In genomic region chr20:45459606-45460005, GRCh38 we compare ENCODE assay signal across 2 cellular contexts.
TF ChIP-seq lines count a peak whose summit lies in the region.

No MANE protein-coding gene starts in this region.

TF ChIP-seq in SK-N-SH, 30 proteins besides CTCF, POLR2A, EP300 and RAD21:
- TF ChIP-seq, protein P1, sequence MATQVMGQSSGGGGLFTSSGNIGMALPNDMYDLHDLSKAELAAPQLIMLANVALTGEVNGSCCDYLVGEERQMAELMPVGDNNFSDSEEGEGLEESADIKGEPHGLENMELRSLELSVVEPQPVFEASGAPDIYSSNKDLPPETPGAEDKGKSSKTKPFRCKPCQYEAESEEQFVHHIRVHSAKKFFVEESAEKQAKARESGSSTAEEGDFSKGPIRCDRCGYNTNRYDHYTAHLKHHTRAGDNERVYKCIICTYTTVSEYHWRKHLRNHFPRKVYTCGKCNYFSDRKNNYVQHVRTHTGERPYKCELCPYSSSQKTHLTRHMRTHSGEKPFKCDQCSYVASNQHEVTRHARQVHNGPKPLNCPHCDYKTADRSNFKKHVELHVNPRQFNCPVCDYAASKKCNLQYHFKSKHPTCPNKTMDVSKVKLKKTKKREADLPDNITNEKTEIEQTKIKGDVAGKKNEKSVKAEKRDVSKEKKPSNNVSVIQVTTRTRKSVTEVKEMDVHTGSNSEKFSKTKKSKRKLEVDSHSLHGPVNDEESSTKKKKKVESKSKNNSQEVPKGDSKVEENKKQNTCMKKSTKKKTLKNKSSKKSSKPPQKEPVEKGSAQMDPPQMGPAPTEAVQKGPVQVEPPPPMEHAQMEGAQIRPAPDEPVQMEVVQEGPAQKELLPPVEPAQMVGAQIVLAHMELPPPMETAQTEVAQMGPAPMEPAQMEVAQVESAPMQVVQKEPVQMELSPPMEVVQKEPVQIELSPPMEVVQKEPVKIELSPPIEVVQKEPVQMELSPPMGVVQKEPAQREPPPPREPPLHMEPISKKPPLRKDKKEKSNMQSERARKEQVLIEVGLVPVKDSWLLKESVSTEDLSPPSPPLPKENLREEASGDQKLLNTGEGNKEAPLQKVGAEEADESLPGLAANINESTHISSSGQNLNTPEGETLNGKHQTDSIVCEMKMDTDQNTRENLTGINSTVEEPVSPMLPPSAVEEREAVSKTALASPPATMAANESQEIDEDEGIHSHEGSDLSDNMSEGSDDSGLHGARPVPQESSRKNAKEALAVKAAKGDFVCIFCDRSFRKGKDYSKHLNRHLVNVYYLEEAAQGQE (IDR thresholded peaks at IDR 0.05; ENCODE audit: low read depth, low read length) = no peak
- TF ChIP-seq ELF1 (IDR thresholded peaks at IDR 0.05) (no peak), JUND (IDR thresholded peaks at IDR 0.05) (no peak), TAF1 (IDR thresholded peaks at IDR 0.05; ENCODE audit: borderline replicate concordance, low read depth, low read length) (no peak), NRF1 (IDR thresholded peaks at IDR 0.05; ENCODE audit: low read depth, low read length) (no peak), TEAD4 (IDR thresholded peaks at IDR 0.05; ENCODE audit: borderline replicate concordance, insufficient read depth) (no peak), GATA2 (CRISPR knock-in tag; IDR thresholded peaks at IDR 0.05) (no peak), CHD2 (IDR thresholded peaks at IDR 0.05; ENCODE audit: low read length, partially characterized antibody) (no peak), MXI1 (IDR thresholded peaks at IDR 0.05; ENCODE audit: low read depth, low read length) (no peak)
TF ChIP-seq in SK-N-SH: peak in this region for 0.

TF ChIP-seq in SK-N-SH treated with all-trans-retinoic acid at 6 μM for 48 hours, 23 proteins besides CTCF, POLR2A, EP300 and RAD21 (continued from another document):
- TF ChIP-seq TOX (CRISPR knock-in tag; IDR thresholded peaks at IDR 0.05; ENCODE audit: borderline replicate concordance) = no peak
- no peak for TF ChIP-seq ZFP30 (CRISPR knock-in tag; IDR thresholded peaks at IDR 0.05)
- TF ChIP-seq GLIS3 (CRISPR knock-in tag; IDR thresholded peaks at IDR 0.05) = no peak
- TF ChIP-seq ZC3H10 (CRISPR knock-in tag; IDR thresholded peaks at IDR 0.05) = no peak
- TF ChIP-seq SNAI2 (CRISPR knock-in tag; IDR thresholded peaks at IDR 0.05) = no peak
- no peak for TF ChIP-seq CSDC2 (CRISPR knock-in tag; IDR thresholded peaks at IDR 0.05)
- no peak for TF ChIP-seq ESRRG (CRISPR knock-in tag; IDR thresholded peaks at IDR 0.05)
- TF ChIP-seq ZNF70 (CRISPR knock-in tag; IDR thresholded peaks at IDR 0.05) = no peak
